Comparison of ENCODE assay signal across 14 cellular contexts in genomic region chr20:12882832-12883506, GRCh38.
DNase-seq lines count a peak whose midpoint lies in the region; ATAC-seq and TF ChIP-seq lines count a peak whose summit lies in the region.
"Had no signal": no experiment of that assay in that cellular context is flagged by ENCODE, and none has a peak within 500 bp of the region (broad histone marks: within the 10 kb centered on the region; RNA-seq: fewer than 3 reads in every experiment).

No MANE protein-coding gene starts in this region.

- DNase-seq in EL (peak; percentile 9), RPMI7951 (ENCODE audit: low read depth) (peak; percentile 47), fibroblast of lung (ENCODE audit: low read depth in 2 of 2) (peak; percentile 2 to 30), non-pigmented ciliary epithelial cell (ENCODE audit: low read depth) (peak; percentile 70)
- DNase-seq in stimulated activated CD4-positive, alpha-beta T cell treated with anti-CD3 and anti-CD28 coated beads, Interleukin-4, amount 100 ng/mL, for 4 hours: no peak
- DNase-seq in activated CD4-positive, alpha-beta T cell treated with anti-CD3 and anti-CD28 coated beads for 4 hours: no peak
- DNase-seq: activated CD8-positive, alpha-beta memory T cell treated with anti-CD3 and anti-CD28 coated beads, Interleukin-2, amount 10 ng/mL, durations not matched to agents 7 days and 5 days; activated gamma-delta T cell treated with Interleukin-2 at 50 U/mL for 16 hours; CD4-positive, CD25-positive, alpha-beta regulatory T cell; NCI-H2107 had no signal

- no peaks in the 10 kb centered on the region for H3K27me3 ChIP-seq in fibroblast of lung (ENCODE audit: control insufficient read depth, insufficient read depth, low read length)

- no peaks in the 10 kb centered on the region for H3K4me1 ChIP-seq in fibroblast of lung (ENCODE audit: control insufficient read depth, extremely low read depth, insufficient read depth, low read length)

- no peaks in the 10 kb centered on the region for H4K20me1 ChIP-seq in fibroblast of lung (ENCODE audit: control insufficient read depth, extremely low read depth, insufficient read depth, low read length)

- H3K9ac ChIP-seq in fibroblast of lung (ENCODE audit: insufficient read depth, low read length): no peak overlapping the region

- no peaks in the 10 kb centered on the region for H3K79me2 ChIP-seq in fibroblast of lung (ENCODE audit: control insufficient read depth, insufficient read depth, low read length)

- no peak for ATAC-seq in HG02884 (IDR thresholded peaks at IDR 0.05; ENCODE audit: unreplicated experiment)
- ATAC-seq: activated CD8-positive, alpha-beta memory T cell treated with anti-CD3 and anti-CD28 coated beads, Interleukin-2, amount 10 ng/mL, durations not matched to agents 7 days and 5 days; GM12878; Panc1 had no signal

- no peaks in the 10 kb centered on the region for H3K9me3 ChIP-seq in fibroblast of lung (ENCODE audit: control insufficient read depth, insufficient read depth, low read depth, low read length)
- H3K9me3 ChIP-seq: thoracic aorta had no signal

- H3K27ac ChIP-seq in fibroblast of lung (ENCODE audit: insufficient read depth, low read length): no peak overlapping the region
- H3K27ac ChIP-seq: thoracic aorta had no signal

- no peaks in the 10 kb centered on the region for H3K36me3 ChIP-seq in fibroblast of lung (ENCODE audit: control insufficient read depth, insufficient read depth, low read length)
- H3K36me3 ChIP-seq: thoracic aorta had no signal

- no peak overlapping the region for H3K4me2 ChIP-seq in fibroblast of lung (ENCODE audit: extremely low read depth, insufficient read depth, low read length)

- H2AFZ ChIP-seq in fibroblast of lung (ENCODE audit: low read length): no peak overlapping the region

- TF ChIP-seq CTCF in fibroblast of lung (conservative IDR thresholded peaks at IDR 0.05 in 1 of 2, IDR thresholded peaks at IDR 0.05 in 1 of 2; ENCODE audit: low read depth in 1 of 2, low read length in 2 of 2): no peak

- H3K4me3 ChIP-seq in fibroblast of lung (replicated peaks in 1 of 4; ENCODE audit: control extremely low read depth in 1 of 4, insufficient read depth in 1 of 4, low read depth in 3 of 4, low read length in 4 of 4): no peak overlapping the region
- H3K4me3 ChIP-seq: GM12878, thoracic aorta had no signal

Comparison
In these comparisons a context has a peak if more than half of its experiments do, and no peak if none do; other contexts are left out.
1. DNase-seq: peak in EL (single experiment), RPMI7951 (single experiment), fibroblast of lung (2 of 2) and non-pigmented ciliary epithelial cell (single experiment); none in stimulated activated CD4-positive, alpha-beta T cell treated with anti-CD3 and anti-CD28 coated beads, Interleukin-4, amount 100 ng/mL, for 4 hours (0 of 2) and activated CD4-positive, alpha-beta T cell treated with anti-CD3 and anti-CD28 coated beads for 4 hours (0 of 2).